ENCODE assay signal across 32 cellular contexts in genomic region chr18:65746936-65747335, GRCh38. TPM values are rescaled to one million over a fixed set of nuclear protein-coding genes. Genes with fewer than 3 reads are reported as not detected.
"Had no signal": no experiment of that assay in that cellular context is flagged by ENCODE, and none has a peak within 500 bp of the region (broad histone marks: within the 10 kb centered on the region; RNA-seq: fewer than 3 reads in every experiment).

No MANE protein-coding gene starts in this region.

- DNase-seq: colonic mucosa; cortex of kidney; dermis blood vessel endothelial cell; dorsolateral prefrontal cortex; effector CD4-positive, alpha-beta T cell; effector CD8-positive, alpha-beta T cell; effector memory CD4-positive, alpha-beta T cell; effector memory CD8-positive, alpha-beta T cell; endodermal cell; erythroblast; esophagus squamous epithelium; foreskin fibroblast; foreskin keratinocyte; foreskin melanocyte; gastrocnemius medialis; glutamatergic neuron; head of caudate nucleus; heart left ventricle; heart right ventricle had no signal

- ATAC-seq: effector memory CD8-positive, alpha-beta T cell; esophagus mucosa; foreskin keratinocyte; gastrocnemius medialis; gastroesophageal sphincter; heart left ventricle; heart right ventricle had no signal

- H3K36me3 ChIP-seq: colonic mucosa, esophagus muscularis mucosa, esophagus squamous epithelium, gastrocnemius medialis, gastroesophageal sphincter, heart left ventricle, heart right ventricle had no signal

- H3K9me3 ChIP-seq: colonic mucosa, esophagus muscularis mucosa, esophagus squamous epithelium, gastrocnemius medialis, gastroesophageal sphincter, heart left ventricle, heart right ventricle had no signal

- FAIRE-seq: colon, endometrium, endothelial cell of umbilical vein, frontal cortex had no signal

- H3K27ac ChIP-seq: colonic mucosa, coronary artery, epithelial cell of prostate, esophagus muscularis mucosa, esophagus squamous epithelium, foreskin keratinocyte, gastrocnemius medialis, gastroesophageal sphincter, heart left ventricle, heart right ventricle had no signal

- H3K4me3 ChIP-seq: colonic mucosa, coronary artery, dorsolateral prefrontal cortex, esophagus muscularis mucosa, esophagus squamous epithelium, gastrocnemius medialis, gastroesophageal sphincter, heart left ventricle, heart right ventricle had no signal

- H3K4me1 ChIP-seq: colonic mucosa, foreskin keratinocyte, gastrocnemius medialis had no signal

RNA-seq across cellular contexts. Expression of gene CDH7, which starts 3.9 kb away (rescaled TPM):
- total RNA-seq: dermis blood vessel endothelial cell, dermis microvascular lymphatic vessel endothelial cell, endothelial cell of umbilical vein, epithelial cell of proximal tubule, esophagus mucosa, esophagus squamous epithelium, fibroblast of lung, fibroblast of villous mesenchyme, foreskin keratinocyte, gastrocnemius medialis, heart right ventricle had no signal
- polyA plus RNA-seq: endothelial cell of umbilical vein, fibroblast of lung, foreskin keratinocyte, heart left ventricle, heart right ventricle had no signal
